ENCODE assay signal across 10 cellular contexts in genomic region chr5:92222449-92222848, GRCh38.
DNase-seq lines count a peak whose midpoint lies in the region; ATAC-seq and TF ChIP-seq lines count a peak whose summit lies in the region.
"Had no signal": no experiment of that assay in that cellular context is flagged by ENCODE, and none has a peak within 500 bp of the region (broad histone marks: within the 10 kb centered on the region; RNA-seq: fewer than 3 reads in every experiment).

No MANE protein-coding gene starts in this region.

- H2AFZ ChIP-seq in PC-9, result no peak overlapping the region

- POLR2A ChIA-PET in PC-9 (lab: Charles Lee; ENCODE audit: unreplicated experiment), result no interaction called here

- H3K9me2 ChIP-seq in PC-9 (ENCODE audit: insufficient read depth), result no peaks in the 10 kb centered on the region; the same call in 1 of the 2 replicates

- H3K27me3 ChIP-seq in PC-9 (ENCODE audit: insufficient read depth, low read depth), result no peaks in the 10 kb centered on the region

- no peaks in the 10 kb centered on the region for H4K20me1 ChIP-seq in PC-9 (ENCODE audit: insufficient read depth)

- no peaks in the 10 kb centered on the region for H3K4me1 ChIP-seq in PC-9 (replicated peaks; ENCODE audit: insufficient read depth)
- H3K4me1 ChIP-seq: psoas muscle had no signal

- CTCF ChIA-PET in PC-9 (lab: Charles Lee), result no interaction called here

- DNase-seq in A172 (ENCODE audit: low spot score), result peak; percentile 4
- peak; percentile 15 for DNase-seq in ELR (ENCODE audit: low read depth)
- DNase-seq in PC-9, result no peak
- no peak for DNase-seq in fibroblast of villous mesenchyme (ENCODE audit: low read depth)
- no peak for DNase-seq in activated naive CD4-positive, alpha-beta T cell treated with anti-CD3 and anti-CD28 coated beads, Interleukin-2, amount 50 U/mL, for 16 hours
- no peak for DNase-seq in sciatic nerve (ENCODE audit: low spot score)
- DNase-seq in NCI-H1436 (lab: John Stamatoyannopoulos, UW), result no peak
- DNase-seq: activated gamma-delta T cell, psoas muscle had no signal

- intact Hi-C loops in PC-9 (cut with micrococcal nuclease; ENCODE audit: unreplicated experiment), result no loop called here
- intact Hi-C loops in sciatic nerve (cut with DNase I), result no loop called here

- ATAC-seq in sciatic nerve, result no peak
- ATAC-seq in activated CD4-positive, CD25-positive, alpha-beta regulatory T cell treated with anti-CD3 and anti-CD28 coated beads, Interleukin-2, amount 50 U/mL, for 24 hours, result no peak
- ATAC-seq: psoas muscle had no signal

- no TSS peak for BruUV-seq in PC-9 (replicated peaks; lab: Mats Ljungman, UMichigan)

- H3K79me2 ChIP-seq in PC-9 (ENCODE audit: low read depth), result no peaks in the 10 kb centered on the region

- no peak overlapping the region for H3K27ac ChIP-seq in PC-9
- H3K27ac ChIP-seq: psoas muscle had no signal

- H3K36me3 ChIP-seq in PC-9 (ENCODE audit: low read depth), result no peaks in the 10 kb centered on the region

- H3K9me3 ChIP-seq in PC-9 (ENCODE audit: insufficient read depth, low read depth), result no peaks in the 10 kb centered on the region; the same call in 1 of the 2 replicates
- H3K9me3 ChIP-seq: psoas muscle had no signal

- H3K4me2 ChIP-seq in PC-9, result no peak overlapping the region

- H3K4me3 ChIP-seq in PC-9 (no peak overlapping the region), fibroblast of villous mesenchyme (ENCODE audit: low read depth, low read length) (no peak overlapping the region)
- H3K4me3 ChIP-seq: psoas muscle had no signal

- H3F3A ChIP-seq in PC-9 (ENCODE audit: insufficient read depth, low read depth), result no peaks in the 10 kb centered on the region

- TF ChIP-seq CTCF in PC-9 (conservative IDR thresholded peaks at IDR 0.05) (peak; percentile 49), fibroblast of villous mesenchyme (IDR thresholded peaks at IDR 0.05; ENCODE audit: insufficient read depth, low read depth, low read length) (peak; percentile 13)

Comparison
In these comparisons a context has a peak if more than half of its experiments do, and no peak if none do; other contexts are left out.
1. DNase-seq: peak in A172 (single experiment) and ELR (single experiment); none in PC-9 (0 of 2), fibroblast of villous mesenchyme (single experiment), activated naive CD4-positive, alpha-beta T cell treated with anti-CD3 and anti-CD28 coated beads, Interleukin-2, amount 50 U/mL, for 16 hours (single experiment), sciatic nerve (single experiment) and NCI-H1436 (single experiment).